Comparison of ENCODE assay signal across 1 cellular context in the genomic region with DNA sequence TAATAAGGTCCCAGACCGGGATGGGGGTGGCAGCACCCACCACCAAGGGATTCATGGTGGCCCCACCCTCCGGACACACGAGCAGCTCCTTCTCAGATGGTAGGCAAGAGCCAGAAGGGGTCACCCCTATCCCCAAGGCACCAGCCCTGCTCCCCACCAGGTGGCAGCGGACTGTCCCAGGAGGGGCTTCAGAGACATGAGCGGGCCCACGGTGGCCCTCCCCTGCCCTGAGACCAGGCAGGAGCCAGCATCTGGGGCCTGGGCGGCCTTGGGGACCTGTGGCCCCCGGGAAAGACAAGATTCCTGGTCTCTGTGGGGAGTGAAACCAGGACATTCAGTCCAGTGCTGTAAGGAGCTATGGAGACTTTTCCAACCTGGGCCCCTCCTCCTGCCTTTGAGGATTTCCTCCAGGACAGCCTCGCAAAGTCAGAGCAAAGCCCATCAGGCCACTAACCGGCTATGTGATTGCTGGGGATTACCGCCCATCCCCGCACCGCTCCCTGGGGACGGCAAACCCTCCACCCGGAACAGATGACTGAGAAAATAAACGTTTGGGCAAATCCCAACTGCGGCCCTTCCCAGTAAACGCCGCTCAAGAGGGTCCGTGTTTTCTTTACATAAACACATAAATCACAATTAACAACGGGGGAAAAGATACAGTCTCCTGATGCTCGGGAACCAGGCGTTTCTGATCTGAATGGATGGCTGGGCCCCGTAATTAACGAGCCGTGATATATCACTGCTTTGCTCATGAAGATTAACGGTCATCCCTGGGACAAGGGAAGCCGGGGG.
TF ChIP-seq lines count a peak whose summit lies in the region.

No MANE protein-coding gene starts in this region.

TF ChIP-seq in HepG2, 621 proteins besides CTCF, POLR2A, EP300 and RAD21 (continued from another document):
- TF ChIP-seq, protein P1, sequence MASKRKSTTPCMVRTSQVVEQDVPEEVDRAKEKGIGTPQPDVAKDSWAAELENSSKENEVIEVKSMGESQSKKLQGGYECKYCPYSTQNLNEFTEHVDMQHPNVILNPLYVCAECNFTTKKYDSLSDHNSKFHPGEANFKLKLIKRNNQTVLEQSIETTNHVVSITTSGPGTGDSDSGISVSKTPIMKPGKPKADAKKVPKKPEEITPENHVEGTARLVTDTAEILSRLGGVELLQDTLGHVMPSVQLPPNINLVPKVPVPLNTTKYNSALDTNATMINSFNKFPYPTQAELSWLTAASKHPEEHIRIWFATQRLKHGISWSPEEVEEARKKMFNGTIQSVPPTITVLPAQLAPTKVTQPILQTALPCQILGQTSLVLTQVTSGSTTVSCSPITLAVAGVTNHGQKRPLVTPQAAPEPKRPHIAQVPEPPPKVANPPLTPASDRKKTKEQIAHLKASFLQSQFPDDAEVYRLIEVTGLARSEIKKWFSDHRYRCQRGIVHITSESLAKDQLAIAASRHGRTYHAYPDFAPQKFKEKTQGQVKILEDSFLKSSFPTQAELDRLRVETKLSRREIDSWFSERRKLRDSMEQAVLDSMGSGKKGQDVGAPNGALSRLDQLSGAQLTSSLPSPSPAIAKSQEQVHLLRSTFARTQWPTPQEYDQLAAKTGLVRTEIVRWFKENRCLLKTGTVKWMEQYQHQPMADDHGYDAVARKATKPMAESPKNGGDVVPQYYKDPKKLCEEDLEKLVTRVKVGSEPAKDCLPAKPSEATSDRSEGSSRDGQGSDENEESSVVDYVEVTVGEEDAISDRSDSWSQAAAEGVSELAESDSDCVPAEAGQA (IDR thresholded peaks at IDR 0.05; ENCODE audit: low read depth), result no peak
- TF ChIP-seq, protein P1 (CRISPR knock-in tag; IDR thresholded peaks at IDR 0.05; ENCODE audit: borderline replicate concordance), result no peak
- TF ChIP-seq ZFP62 (CRISPR knock-in tag; IDR thresholded peaks at IDR 0.05), result no peak
- peak; percentile 46 for TF ChIP-seq PATZ1 (CRISPR knock-in tag; IDR thresholded peaks at IDR 0.05)
- no peak for TF ChIP-seq ARNTL (CRISPR knock-in tag; IDR thresholded peaks at IDR 0.05)
- TF ChIP-seq ZNF430 (CRISPR knock-in tag; IDR thresholded peaks at IDR 0.05), result no peak
- peak; percentile 38 for TF ChIP-seq STAG1 (CRISPR knock-in tag; IDR thresholded peaks at IDR 0.05)
- no peak for TF ChIP-seq RAD51 (IDR thresholded peaks at IDR 0.05; ENCODE audit: borderline replicate concordance)
- no peak for TF ChIP-seq ZBTB3 (CRISPR knock-in tag; IDR thresholded peaks at IDR 0.05; ENCODE audit: borderline replicate concordance, low read depth)
- no peak for TF ChIP-seq FOSL2 (CRISPR knock-in tag; IDR thresholded peaks at IDR 0.05)
- TF ChIP-seq SAFB2 (CRISPR knock-in tag; IDR thresholded peaks at IDR 0.05; ENCODE audit: borderline replicate concordance, low read depth), result no peak
- no peak for TF ChIP-seq MED8 (CRISPR knock-in tag; IDR thresholded peaks at IDR 0.05; ENCODE audit: insufficient replicate concordance)
- TF ChIP-seq, protein P2, sequence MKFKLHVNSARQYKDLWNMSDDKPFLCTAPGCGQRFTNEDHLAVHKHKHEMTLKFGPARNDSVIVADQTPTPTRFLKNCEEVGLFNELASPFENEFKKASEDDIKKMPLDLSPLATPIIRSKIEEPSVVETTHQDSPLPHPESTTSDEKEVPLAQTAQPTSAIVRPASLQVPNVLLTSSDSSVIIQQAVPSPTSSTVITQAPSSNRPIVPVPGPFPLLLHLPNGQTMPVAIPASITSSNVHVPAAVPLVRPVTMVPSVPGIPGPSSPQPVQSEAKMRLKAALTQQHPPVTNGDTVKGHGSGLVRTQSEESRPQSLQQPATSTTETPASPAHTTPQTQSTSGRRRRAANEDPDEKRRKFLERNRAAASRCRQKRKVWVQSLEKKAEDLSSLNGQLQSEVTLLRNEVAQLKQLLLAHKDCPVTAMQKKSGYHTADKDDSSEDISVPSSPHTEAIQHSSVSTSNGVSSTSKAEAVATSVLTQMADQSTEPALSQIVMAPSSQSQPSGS (CRISPR knock-in tag; IDR thresholded peaks at IDR 0.05), result no peak
- TF ChIP-seq ZNF775 (CRISPR knock-in tag; IDR thresholded peaks at IDR 0.05; ENCODE audit: borderline replicate concordance), result no peak
- TF ChIP-seq XRCC5 (optimal IDR thresholded peaks at IDR 0.05; ENCODE audit: low read length), result peak; percentile 29
- TF ChIP-seq ZNF687 (CRISPR knock-in tag; IDR thresholded peaks at IDR 0.05), result peak; percentile 51
- TF ChIP-seq, protein P3, sequence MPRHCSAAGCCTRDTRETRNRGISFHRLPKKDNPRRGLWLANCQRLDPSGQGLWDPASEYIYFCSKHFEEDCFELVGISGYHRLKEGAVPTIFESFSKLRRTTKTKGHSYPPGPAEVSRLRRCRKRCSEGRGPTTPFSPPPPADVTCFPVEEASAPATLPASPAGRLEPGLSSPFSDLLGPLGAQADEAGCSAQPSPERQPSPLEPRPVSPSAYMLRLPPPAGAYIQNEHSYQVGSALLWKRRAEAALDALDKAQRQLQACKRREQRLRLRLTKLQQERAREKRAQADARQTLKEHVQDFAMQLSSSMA (CRISPR knock-in tag; IDR thresholded peaks at IDR 0.05), result no peak
- peak; percentile 23 for TF ChIP-seq YY1 (IDR thresholded peaks at IDR 0.05; ENCODE audit: insufficient read depth, insufficient replicate concordance, low read depth, low read length)
- TF ChIP-seq MAF1 (CRISPR knock-in tag; IDR thresholded peaks at IDR 0.05; ENCODE audit: borderline replicate concordance), result no peak
- TF ChIP-seq NCOA1 (CRISPR knock-in tag; IDR thresholded peaks at IDR 0.05), result no peak
- TF ChIP-seq ZFP1 (CRISPR knock-in tag; IDR thresholded peaks at IDR 0.05), result no peak
